Comparison of ENCODE assay signal across 8 cellular contexts in the genomic region with DNA sequence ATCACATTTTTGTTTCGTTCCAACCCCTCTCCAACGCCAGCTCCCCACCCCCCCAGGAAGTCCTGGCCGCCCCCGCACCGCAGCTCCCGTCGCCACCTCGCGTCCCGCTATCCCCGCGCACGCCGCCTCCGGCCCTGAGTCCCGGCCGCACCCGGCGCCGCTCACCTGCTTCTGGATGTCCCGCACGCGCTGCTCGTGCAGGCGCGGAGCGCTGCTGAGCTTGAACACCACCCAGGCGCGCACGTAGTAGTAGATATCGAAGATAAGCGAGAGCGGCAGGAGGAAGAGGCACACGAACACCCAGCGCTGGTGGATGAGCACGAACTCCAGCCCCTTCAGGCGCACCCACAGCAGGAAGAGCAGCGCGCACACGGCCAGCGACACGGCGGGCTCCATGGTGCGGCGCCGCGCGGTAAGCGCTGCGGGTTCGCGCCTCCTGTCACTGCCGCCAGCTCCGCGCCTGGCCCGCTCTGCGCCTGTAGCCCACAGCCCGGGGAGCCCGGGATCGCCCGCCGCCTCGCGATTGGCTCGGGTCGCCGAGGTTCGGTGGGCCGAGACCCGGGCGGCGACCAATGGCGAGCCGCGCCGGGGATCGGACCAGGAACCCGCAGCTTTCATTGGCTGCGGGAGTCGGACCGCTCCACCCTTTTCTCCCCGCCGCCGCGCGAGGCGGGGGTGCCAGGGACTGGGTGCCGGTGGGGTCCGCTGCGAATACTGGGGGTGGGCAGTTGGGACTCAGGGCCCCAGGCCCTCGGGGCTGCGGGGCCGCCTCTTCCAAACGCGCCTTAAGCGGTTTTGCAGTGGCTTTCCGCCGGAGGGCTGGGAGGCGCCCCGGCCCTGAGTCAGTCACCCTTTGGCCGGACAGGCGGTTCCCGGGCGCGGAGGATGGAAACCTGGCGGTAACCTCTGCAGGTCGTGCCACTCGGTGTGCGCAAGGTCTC. TPM values are rescaled to one million over a fixed set of nuclear protein-coding genes. Genes with fewer than 3 reads are reported as not detected.
DNase-seq lines count a peak whose midpoint lies in the region; ATAC-seq and TF ChIP-seq lines count a peak whose summit lies in the region.

A gene with protein sequence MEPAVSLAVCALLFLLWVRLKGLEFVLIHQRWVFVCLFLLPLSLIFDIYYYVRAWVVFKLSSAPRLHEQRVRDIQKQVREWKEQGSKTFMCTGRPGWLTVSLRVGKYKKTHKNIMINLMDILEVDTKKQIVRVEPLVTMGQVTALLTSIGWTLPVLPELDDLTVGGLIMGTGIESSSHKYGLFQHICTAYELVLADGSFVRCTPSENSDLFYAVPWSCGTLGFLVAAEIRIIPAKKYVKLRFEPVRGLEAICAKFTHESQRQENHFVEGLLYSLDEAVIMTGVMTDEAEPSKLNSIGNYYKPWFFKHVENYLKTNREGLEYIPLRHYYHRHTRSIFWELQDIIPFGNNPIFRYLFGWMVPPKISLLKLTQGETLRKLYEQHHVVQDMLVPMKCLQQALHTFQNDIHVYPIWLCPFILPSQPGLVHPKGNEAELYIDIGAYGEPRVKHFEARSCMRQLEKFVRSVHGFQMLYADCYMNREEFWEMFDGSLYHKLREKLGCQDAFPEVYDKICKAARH (minus strand): TSS at position 472 of the 941 bp plus-strand sequence. CDS start 76 bp downstream, at position 396.

- peak; percentile 54 for DNase-seq in A172 (ENCODE audit: low spot score)
- DNase-seq in NCI-H2171 treated with DMSO at 0.1 percent for 48 hours (lab: John Stamatoyannopoulos, UW), result peak; percentile 89
- peak; percentile 71 for DNase-seq in activated B cell treated with CpG ODN at 0.5 μM for 24 hours
- DNase-seq in central memory CD4-positive, alpha-beta T cell, result peak; percentile 64
- DNase-seq in iris pigment epithelial cell (ENCODE audit: low read depth), result peak; percentile 86
- DNase-seq in stimulated activated CD4-positive, alpha-beta T cell treated with anti-CD3 and anti-CD28 coated beads, Interleukin-12 subunit alpha, Interleukin-12 subunit beta, amount 100 ng/mL, for 48 hours (ENCODE audit: low read depth in 2 of 3, low spot score in 1 of 3), result peak; percentile 60 to 77 (median 65)

- peak within 1 kb of the TSS; percentile 54 for H3K27ac Mint-ChIP-seq in activated B cell treated with CpG ODN at 0.5 μM for 24 hours

- H3K27me3 Mint-ChIP-seq in activated B cell treated with CpG ODN at 0.5 μM for 24 hours, result peaks cover 6% of the 10 kb centered on the region

- TF ChIP-seq CTCF in activated B cell treated with CpG ODN at 0.5 μM for 24 hours (IDR thresholded peaks at IDR 0.05), result no peak

- no peaks in the 10 kb centered on the region for H3K9me3 Mint-ChIP-seq in activated B cell treated with CpG ODN at 0.5 μM for 24 hours

- CTCF ChIA-PET in activated B cell treated with CpG ODN at 0.5 μM for 24 hours (lab: Charles Lee), result interaction anchor here (1.4 to 1.6 kb wide), 2 partner anchors 58 to 86 kb away, joined by 4 to 5 read pairs; partner anchors contain the start of gene TTC22

- H3K4me1 Mint-ChIP-seq in activated B cell treated with CpG ODN at 0.5 μM for 24 hours, result peaks cover 23% of the 10 kb centered on the region

- POLR2A ChIA-PET in activated B cell treated with CpG ODN at 0.5 μM for 24 hours (lab: Charles Lee), result interaction anchor here (1.0 to 1.2 kb wide), 2 partner anchors 15 to 85 kb away, joined by 3 read pairs; no protein-coding TSS in a partner anchor

- ATAC-seq in GM18520 (IDR thresholded peaks at IDR 0.05; ENCODE audit: unreplicated experiment), result peak; percentile 87
- ATAC-seq in HG03060 (IDR thresholded peaks at IDR 0.05; ENCODE audit: low read depth, unreplicated experiment), result peak; percentile 69
- peak; percentile 95 for ATAC-seq in activated B cell treated with CpG ODN at 0.5 μM for 24 hours (ENCODE audit: low read depth)

- peak within 1 kb of the TSS; percentile 91 for H3K4me3 Mint-ChIP-seq in activated B cell treated with CpG ODN at 0.5 μM for 24 hours

- H3K36me3 Mint-ChIP-seq in activated B cell treated with CpG ODN at 0.5 μM for 24 hours (ENCODE audit: low read depth), result peaks cover 10% of the 10 kb centered on the region

- intact Hi-C loops in activated B cell treated with CpG ODN at 0.5 μM for 24 hours (cut with micrococcal nuclease), result loop anchor here (1.0 to 5.0 kb wide), 4 partner anchors 86 to 170 kb away; partner anchors contain the start of genes PARS2, TTC22 and TTC4

RNA-seq across cellular contexts. Expression of the gene that starts here (rescaled TPM):
- total RNA-seq in A172 (2014; rRNA removed; shearing (Covaris generic)), result 51.3 and 82.1 TPM in 2 replicates
- total RNA-seq in activated B cell treated with CpG ODN at 0.5 μM for 24 hours, result 49.0 and 55.0 TPM in 2 replicates

Comparison
In these comparisons a context has a peak if more than half of its experiments do, and no peak if none do; other contexts are left out.
1. Peak in every context shown above with its lines: DNase-seq and ATAC-seq.